10 cellular contexts compared by ENCODE assay signal in the genomic region with DNA sequence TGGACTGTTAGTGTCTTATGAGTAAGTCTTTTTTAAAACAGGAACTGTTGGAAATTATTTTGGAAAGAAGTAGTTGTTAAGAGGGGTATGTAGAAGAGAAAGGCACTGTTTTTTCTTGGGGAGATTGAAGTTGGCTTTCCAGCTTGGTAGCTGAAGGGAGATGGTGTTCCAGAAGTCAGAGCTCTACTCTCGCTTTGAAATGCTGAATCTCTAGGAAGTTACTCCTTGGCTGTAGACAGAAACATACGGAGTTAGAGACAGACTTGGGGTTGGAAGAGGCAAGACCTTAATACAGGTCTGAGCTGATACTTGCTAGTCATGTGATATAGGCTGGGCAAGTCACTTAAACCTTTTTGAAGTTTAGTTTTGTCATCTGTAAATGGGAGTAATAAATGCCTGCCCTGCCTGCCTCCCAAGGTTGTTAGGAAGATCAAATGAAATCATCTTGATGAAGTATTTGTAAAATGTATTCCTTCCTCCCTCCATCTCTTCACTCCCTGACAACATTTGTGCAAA. TPM values are rescaled to one million over a fixed set of nuclear protein-coding genes. Genes with fewer than 3 reads are reported as not detected.
DNase-seq lines count a peak whose midpoint lies in the region; ATAC-seq, FAIRE-seq and TF ChIP-seq lines count a peak whose summit lies in the region.
"Had no signal": no experiment of that assay in that cellular context is flagged by ENCODE, and none has a peak within 500 bp of the region (broad histone marks: within the 10 kb centered on the region; RNA-seq: fewer than 3 reads in every experiment).

No MANE protein-coding gene starts in this region.

- H3K27ac ChIP-seq in CD4-positive, alpha-beta T cell (ENCODE audit: low read depth, low read length): no peak overlapping the region
- H3K27ac ChIP-seq in PC-3 (ENCODE audit: low read length) (peak overlapping the region; percentile 91), dorsolateral prefrontal cortex (peak overlapping the region in 58 of 59 donors; percentile 17 to 99 (median 92)), kidney (ENCODE audit: low read depth in 2 of 2, low read length in 2 of 2) (peak overlapping the region in 1 of 2 donors; percentile 29)
- H3K27ac ChIP-seq: VCaP had no signal

- H3K36me3 ChIP-seq in PC-3 (ENCODE audit: low read depth, low read length) (no peaks in the 10 kb centered on the region), kidney (ENCODE audit: control insufficient read depth in 1 of 2, insufficient read depth in 2 of 2, low read length in 2 of 2) (peaks cover 0 to 3% of the 10 kb centered on the region in 2 donors)

- H3K9ac ChIP-seq in PC-3 (ENCODE audit: low read length): peak overlapping the region; percentile 60
- H3K9ac ChIP-seq in kidney (ENCODE audit: low read length in 2 of 2): peak overlapping the region in 1 of 2 donors; percentile 78

- no TSS peak for BruUV-seq in PC-3 (replicated peaks; lab: Mats Ljungman, UMichigan)

- intact Hi-C loops in CD4-positive, alpha-beta T cell (cut with DNase I, micrococcal nuclease): no loop called here
- intact Hi-C loops in PC-3 (cut with micrococcal nuclease): loop anchor here (1.0 kb wide), 1 partner anchor 49 kb away; no protein-coding TSS in a partner anchor
- intact Hi-C loops in dorsolateral prefrontal cortex (cut with DNase I): loop anchor here in 1 of 2 donors (1.0 kb wide), 1 partner anchor 79 kb away; no protein-coding TSS in a partner anchor
- intact Hi-C loops in kidney (cut with DNase I): loop anchor here (10.0 kb wide), 1 partner anchor 79 kb away; no protein-coding TSS in a partner anchor

- DNase-seq in CD4-positive, alpha-beta T cell: no peak
- DNase-seq in PC-3: no peak
- no peak for DNase-seq in dorsolateral prefrontal cortex
- no peak for DNase-seq in osteocyte (ENCODE audit: extremely low spot score, unreplicated experiment)
- DNase-seq in activated CD4-positive, CD25-positive, alpha-beta regulatory T cell treated with anti-CD3 and anti-CD28 coated beads, Interleukin-2, amount 50 U/mL, for 72 hours: no peak
- DNase-seq in effector CD8-positive, alpha-beta T cell (lab: John Stamatoyannopoulos, UW): no peak
- no peak for DNase-seq in kidney
- no peak for DNase-seq in putamen (ENCODE audit: low spot score)
- DNase-seq: NCI-H1417 treated with DMSO at 0.1 percent for 48 hours had no signal

- H3K27me3 ChIP-seq in CD4-positive, alpha-beta T cell (ENCODE audit: control insufficient read depth, insufficient read depth, low read length): no peaks in the 10 kb centered on the region
- H3K27me3 ChIP-seq in PC-3 (ENCODE audit: low read length) (no peaks in the 10 kb centered on the region), dorsolateral prefrontal cortex (no peaks in the 10 kb centered on the region)

- CTCF ChIA-PET in CD4-positive, alpha-beta T cell (lab: Charles Lee): interaction anchor here (0.6 to 5.9 kb wide), 4 partner anchors 29 to 1661 kb away, joined by 3 to 37 read pairs (median 14); a partner anchor contains a TSS
- CTCF ChIA-PET in PC-3 (lab: Charles Lee): interaction anchor here (0.8 kb wide), 1 partner anchor 29 kb away, joined by 4 read pairs; a partner anchor contains a TSS

- FAIRE-seq in kidney (lab: Jason Lieb, UNC): no peak

- peaks cover 22% of the 10 kb centered on the region for H3K79me2 ChIP-seq in PC-3 (ENCODE audit: low read length)

- H3K4me1 ChIP-seq in PC-3 (ENCODE audit: insufficient read depth, low read length) (peaks cover 36% of the 10 kb centered on the region), kidney (ENCODE audit: control insufficient read depth in 1 of 2, insufficient read depth in 1 of 2, low read depth in 1 of 2, low read length in 2 of 2) (peaks cover 9 to 21% of the 10 kb centered on the region in 2 donors)

- H2AFZ ChIP-seq in PC-3 (ENCODE audit: low read length): no peak overlapping the region

- ATAC-seq in CD4-positive, alpha-beta T cell (ENCODE audit: poor library complexity): no peak
- ATAC-seq in PC-3: no peak

- peaks cover 48% of the 10 kb centered on the region for H3K4me1 Mint-ChIP-seq in CD4-positive, alpha-beta T cell (ENCODE audit: low read depth)
- H3K4me1 Mint-ChIP-seq in osteocyte (ENCODE audit: unreplicated experiment): peaks cover 49% of the 10 kb centered on the region

- H3K9me3 Mint-ChIP-seq in CD4-positive, alpha-beta T cell: no peaks in the 10 kb centered on the region
- no peaks in the 10 kb centered on the region for H3K9me3 Mint-ChIP-seq in osteocyte (ENCODE audit: unreplicated experiment)

- H3K27me3 Mint-ChIP-seq in CD4-positive, alpha-beta T cell: no peaks in the 10 kb centered on the region
- H3K27me3 Mint-ChIP-seq in osteocyte (ENCODE audit: unreplicated experiment): no peaks in the 10 kb centered on the region

- POLR2A ChIA-PET in CD4-positive, alpha-beta T cell (lab: Charles Lee): interaction anchor here (1.0 to 1.3 kb wide), 2 partner anchors 9 to 29 kb away, joined by 3 read pairs; a partner anchor contains a TSS
- POLR2A ChIA-PET in PC-3 (lab: Charles Lee; ENCODE audit: unreplicated experiment): interaction anchor here (0.6 to 0.7 kb wide), 3 partner anchors 31 to 107 kb away, joined by 3 to 5 read pairs (median 3); no protein-coding TSS in a partner anchor

- H3F3A ChIP-seq in PC-3 (ENCODE audit: low read length, unreplicated experiment): peaks cover 5% of the 10 kb centered on the region

- H3K36me3 Mint-ChIP-seq in CD4-positive, alpha-beta T cell (ENCODE audit: low read depth): peaks cover 15% of the 10 kb centered on the region
- peaks cover 9% of the 10 kb centered on the region for H3K36me3 Mint-ChIP-seq in osteocyte (ENCODE audit: unreplicated experiment)

- H3K4me3 ChIP-seq in PC-3 (ENCODE audit: low read length) (peak overlapping the region; percentile 23; the same call in 1 of the 2 replicates), dorsolateral prefrontal cortex (peak overlapping the region in 56 of 59 donors; percentile 1 to 95 (median 60)), kidney (ENCODE audit: low read length in 2 of 2) (peak overlapping the region in 1 of 2 donors; percentile 69)

- H3K4me2 ChIP-seq in PC-3 (ENCODE audit: low read length): peak overlapping the region; percentile 92

- TF ChIP-seq CTCF in CD4-positive, alpha-beta T cell (IDR thresholded peaks at IDR 0.05): no peak
- TF ChIP-seq CTCF in PC-3 (conservative IDR thresholded peaks at IDR 0.05; ENCODE audit: low read depth, low read length): no peak
- TF ChIP-seq CTCF in dorsolateral prefrontal cortex (IDR thresholded peaks at IDR 0.05 in 54 of 56, conservative IDR thresholded peaks at IDR 0.05 in 2 of 56; ENCODE audit: low read depth in 1 of 56, partially characterized antibody in 56 of 56): no peak
- no peak for TF ChIP-seq CTCF in osteocyte (IDR thresholded peaks at IDR 0.05)
- no peak for TF ChIP-seq CTCF in kidney (IDR thresholded peaks at IDR 0.05; ENCODE audit: borderline replicate concordance, extremely low read depth, insufficient read depth)

- H4K20me1 ChIP-seq in PC-3 (ENCODE audit: low read length): no peaks in the 10 kb centered on the region

- H3K9me2 ChIP-seq in PC-3 (replicated peaks; ENCODE audit: low read length): no peaks in the 10 kb centered on the region

- peak overlapping the region; percentile 32 for H3K4me3 Mint-ChIP-seq in CD4-positive, alpha-beta T cell
- peak overlapping the region; percentile 99 for H3K4me3 Mint-ChIP-seq in osteocyte (ENCODE audit: unreplicated experiment)

- no peaks in the 10 kb centered on the region for H3K9me3 ChIP-seq in CD4-positive, alpha-beta T cell (ENCODE audit: control insufficient read depth, low read length)
- no peaks in the 10 kb centered on the region for H3K9me3 ChIP-seq in PC-3 (ENCODE audit: low read length)
- no peaks in the 10 kb centered on the region for H3K9me3 ChIP-seq in kidney (ENCODE audit: control insufficient read depth in 1 of 2, low read length in 2 of 2)

- H3K27ac Mint-ChIP-seq in CD4-positive, alpha-beta T cell: no peak overlapping the region
- H3K27ac Mint-ChIP-seq in osteocyte (ENCODE audit: unreplicated experiment): peak overlapping the region; percentile 98

RNA-seq across cellular contexts. Expression of a gene that starts 2.8 kb away (rescaled TPM):
- 10 to 100 TPM; 12.5 to 14.8 TPM for total RNA-seq in CD4-positive, alpha-beta T cell
- total RNA-seq in PC-3 (2014; rRNA removed) (11.1 and 14.5 TPM in 2 replicates), dorsolateral prefrontal cortex (100 to 1,000 TPM in 86 of 120 experiments, 10 to 100 TPM in 34; 55.2 to 497 (median 130) TPM), osteocyte (37.0 and 39.1 TPM in 2 replicates), kidney (24.8 TPM)
- polyA plus RNA-seq in kidney (ENCODE audit: insufficient read depth, low read depth, low replicate concordance): 21.6 TPM

RNA-seq across cellular contexts. Expression of a gene that starts 29.2 kb away (rescaled TPM):
- total RNA-seq in CD4-positive, alpha-beta T cell: 1 to 10 TPM; 7.2 to 7.3 TPM
- total RNA-seq in PC-3 (2014; rRNA removed) (4.9 and 6.9 TPM in 2 replicates), dorsolateral prefrontal cortex (10 to 100 TPM in 85 of 120 experiments, 1 to 10 TPM in 35; 5.0 to 23.1 (median 11.3) TPM), osteocyte (3.2 and 7.7 TPM in 2 replicates), kidney (7.8 TPM)
- 6.4 TPM for polyA plus RNA-seq in kidney (ENCODE audit: insufficient read depth, low read depth, low replicate concordance)

RNA-seq across cellular contexts. Expression of a gene that starts 29.4 kb away (rescaled TPM):
- 10 to 100 TPM; 17.7 to 19.7 TPM for total RNA-seq in CD4-positive, alpha-beta T cell
- total RNA-seq in PC-3 (2014; rRNA removed) (28.8 and 30.0 TPM in 2 replicates), dorsolateral prefrontal cortex (10 to 100 TPM; 10.7 to 30.0 (median 19.1) TPM), osteocyte (14.2 and 17.9 TPM in 2 replicates), kidney (14.9 TPM)
- 12.0 TPM for polyA plus RNA-seq in kidney (ENCODE audit: insufficient read depth, low read depth, low replicate concordance)

Comparison
In these comparisons a context has a peak if more than half of its experiments do, and no peak if none do; other contexts are left out.
1. intact Hi-C loops: an anchor here in PC-3 (1.0 kb wide) and kidney (10.0 kb wide); none called in CD4-positive, alpha-beta T cell.